Comparison of ENCODE assay signal across 1 cellular context in the genomic region with DNA sequence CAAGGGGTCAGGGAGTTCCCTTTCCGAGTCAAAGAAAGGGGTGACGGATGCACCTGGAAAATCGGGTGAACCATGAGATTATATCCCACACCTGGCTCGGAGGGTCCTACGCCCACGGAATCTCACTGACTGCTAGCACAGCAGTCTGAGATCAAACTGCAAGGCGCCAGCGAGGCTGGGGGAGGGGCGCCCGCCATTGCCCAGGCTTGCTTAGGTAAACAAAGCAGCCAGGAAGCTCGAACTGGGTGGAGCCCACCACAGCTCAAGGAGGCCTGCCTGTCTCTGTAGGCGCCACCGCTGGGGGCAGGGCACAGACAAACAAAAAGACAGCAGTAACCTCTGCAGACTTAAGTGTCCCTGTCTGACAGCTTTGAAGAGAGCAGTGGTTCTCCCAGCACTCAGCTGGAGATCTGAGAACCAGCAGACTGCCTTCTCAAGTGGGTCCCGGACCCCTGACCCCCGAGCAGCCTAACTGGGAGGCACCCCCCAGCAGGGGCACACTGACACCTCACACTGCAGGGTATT. TPM values are rescaled to one million over a fixed set of nuclear protein-coding genes. Genes with fewer than 3 reads are reported as not detected.
"Had no signal": no experiment of that assay in that cellular context is flagged by ENCODE, and none has a peak within 500 bp of the region (broad histone marks: within the 10 kb centered on the region; RNA-seq: fewer than 3 reads in every experiment).

No MANE protein-coding gene starts in this region.

RNA-seq across cellular contexts. Expression of a gene that starts 25.3 kb away (rescaled TPM):
- polyA plus RNA-seq: foreskin keratinocyte had no signal
